19 cellular contexts compared by ENCODE assay signal in genomic region chr16:23062524-23062923, GRCh38.
DNase-seq lines count a peak whose midpoint lies in the region; ATAC-seq lines count a peak whose summit lies in the region.
"Had no signal": no experiment of that assay in that cellular context is flagged by ENCODE, and none has a peak within 500 bp of the region (broad histone marks: within the 10 kb centered on the region; RNA-seq: fewer than 3 reads in every experiment).

No MANE protein-coding gene starts in this region.

- H3K36me3 Mint-ChIP-seq in T-helper 17 cell (ENCODE audit: low read depth) = peaks cover 2% of the 10 kb centered on the region
- H3K36me3 Mint-ChIP-seq in activated CD8-positive, alpha-beta memory T cell treated with anti-CD3 and anti-CD28 coated beads, Interleukin-2, amount 10 ng/mL, durations not matched to agents 7 days and 5 days = no peaks in the 10 kb centered on the region

- no peaks in the 10 kb centered on the region for H3K9me3 Mint-ChIP-seq in activated CD8-positive, alpha-beta memory T cell treated with anti-CD3 and anti-CD28 coated beads, Interleukin-2, amount 10 ng/mL, durations not matched to agents 7 days and 5 days (ENCODE audit: low read depth)
- H3K9me3 Mint-ChIP-seq: CD8-positive, alpha-beta T cell; HFFc6 had no signal

- H3K4me1 Mint-ChIP-seq in T-helper 17 cell = peaks cover 13% of the 10 kb centered on the region
- H3K4me1 Mint-ChIP-seq in activated CD8-positive, alpha-beta memory T cell treated with anti-CD3 and anti-CD28 coated beads, Interleukin-2, amount 10 ng/mL, durations not matched to agents 7 days and 5 days = peaks cover 21% of the 10 kb centered on the region

- H3K27me3 Mint-ChIP-seq in T-helper 17 cell = peaks cover 24% of the 10 kb centered on the region
- no peaks in the 10 kb centered on the region for H3K27me3 Mint-ChIP-seq in activated CD8-positive, alpha-beta memory T cell treated with anti-CD3 and anti-CD28 coated beads, Interleukin-2, amount 10 ng/mL, durations not matched to agents 7 days and 5 days

- peak overlapping the region; percentile 49 for H3K27ac Mint-ChIP-seq in T-helper 17 cell
- H3K27ac Mint-ChIP-seq in activated CD8-positive, alpha-beta memory T cell treated with anti-CD3 and anti-CD28 coated beads, Interleukin-2, amount 10 ng/mL, durations not matched to agents 7 days and 5 days = no peak overlapping the region
- H3K27ac Mint-ChIP-seq: B cell; CD8-positive, alpha-beta T cell; HFFc6 had no signal

- no peaks in the 10 kb centered on the region for H3K9me3 ChIP-seq in T-helper 17 cell (ENCODE audit: control insufficient read depth, low read length, poor library complexity, severe bottlenecking)
- H3K9me3 ChIP-seq: BLaER1 treated with 17β-estradiol and CSF1 and Interleukin-3, amounts not matched to agents 10 nM and 100 nM had no signal

- H3K4me3 Mint-ChIP-seq in T-helper 17 cell = no peak overlapping the region
- H3K4me3 Mint-ChIP-seq in activated CD8-positive, alpha-beta memory T cell treated with anti-CD3 and anti-CD28 coated beads, Interleukin-2, amount 10 ng/mL, durations not matched to agents 7 days and 5 days = no peak overlapping the region
- H3K4me3 Mint-ChIP-seq: B cell; CD8-positive, alpha-beta T cell had no signal

- CTCF ChIA-PET in activated CD8-positive, alpha-beta memory T cell treated with anti-CD3 and anti-CD28 coated beads, Interleukin-2, amount 10 ng/mL, durations not matched to agents 7 days and 5 days (lab: Charles Lee) = interaction anchor here (1.3 kb wide), 1 partner anchor 9 kb away, joined by 3 read pairs; no protein-coding TSS in a partner anchor

- DNase-seq in SIG-M5 treated with dmso at 0.1 percent for 504 hours (lab: John Stamatoyannopoulos, UW; ENCODE audit: unreplicated experiment) (peak; percentile 19), SIG-M5 (lab: John Stamatoyannopoulos, UW) (no peak), MV-4-11 (lab: John Stamatoyannopoulos, UW) (peak; percentile 29), T-helper 17 cell (no peak), superior temporal gyrus (ENCODE audit: extremely low spot score) (peak; percentile 6), ACHN (no peak), NCI-H2196 (lab: John Stamatoyannopoulos, UW; ENCODE audit: unreplicated experiment) (no peak)
- DNase-seq in activated CD8-positive, alpha-beta memory T cell treated with anti-CD3 and anti-CD28 coated beads, Interleukin-2, amount 10 ng/mL, durations not matched to agents 7 days and 5 days = no peak
- DNase-seq: 8988T; Calu3; CD8-positive, alpha-beta T cell; DMS79 treated with DMSO at 0.1 percent for 48 hours; GOT3; H7; HFFc6; IMR-90 had no signal

- in situ Hi-C loops in ACHN (cut with HindIII; ENCODE audit: low pct_ligation_motif_present, low pct_unique_long_range_greater_than_20kb, low sequenced_read_pairs) = no loop called here

- ATAC-seq in T-helper 17 cell = no peak
- ATAC-seq in activated CD8-positive, alpha-beta memory T cell treated with anti-CD3 and anti-CD28 coated beads, Interleukin-2, amount 10 ng/mL, durations not matched to agents 7 days and 5 days = no peak
- ATAC-seq: CD8-positive, alpha-beta T cell; HCT116 had no signal

Comparison
In these comparisons a context has a peak if more than half of its experiments do, and no peak if none do; other contexts are left out.
1. DNase-seq: peak in SIG-M5 treated with dmso at 0.1 percent for 504 hours (single experiment), MV-4-11 (single experiment) and superior temporal gyrus (single experiment); none in SIG-M5 (single experiment), T-helper 17 cell (0 of 3), activated CD8-positive, alpha-beta memory T cell treated with anti-CD3 and anti-CD28 coated beads, Interleukin-2, amount 10 ng/mL, durations not matched to agents 7 days and 5 days (single experiment), ACHN (single experiment) and NCI-H2196 (single experiment).